In the genomic region with DNA sequence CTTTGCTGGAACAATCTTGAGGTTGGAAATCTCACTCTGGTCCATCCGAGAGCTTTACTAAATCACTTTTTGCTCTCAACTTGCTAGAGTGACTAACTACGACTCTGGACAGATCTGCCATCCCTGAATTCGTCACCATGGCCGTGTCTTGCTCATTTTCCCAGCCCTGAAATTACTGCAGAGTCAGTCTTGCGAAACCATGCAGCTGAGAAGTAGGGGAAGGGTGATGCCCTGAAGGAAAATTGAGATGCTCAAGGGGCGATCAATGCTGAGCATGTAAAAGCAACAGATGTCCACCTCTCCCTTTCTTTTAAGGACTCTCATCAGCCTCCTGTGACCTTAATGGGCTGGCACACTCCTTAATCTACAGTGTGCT, we compare ENCODE assay signal across 13 cellular contexts. TPM values are rescaled to one million over a fixed set of nuclear protein-coding genes. Genes with fewer than 3 reads are reported as not detected.
DNase-seq lines count a peak whose midpoint lies in the region; ATAC-seq and TF ChIP-seq lines count a peak whose summit lies in the region.
"Had no signal": no experiment of that assay in that cellular context is flagged by ENCODE, and none has a peak within 500 bp of the region (broad histone marks: within the 10 kb centered on the region; RNA-seq: fewer than 3 reads in every experiment).

No MANE protein-coding gene starts in this region.

- H3K36me3 Mint-ChIP-seq in mesothelial cell of epicardium = peaks cover 33% of the 10 kb centered on the region

- no peaks in the 10 kb centered on the region for H3K9me3 Mint-ChIP-seq in mesothelial cell of epicardium
- H3K9me3 Mint-ChIP-seq: memory B cell had no signal

- peaks cover 11% of the 10 kb centered on the region; the same call in 1 of the 2 replicates for H4K20me1 ChIP-seq in PC-9 (ENCODE audit: insufficient read depth)

- peak; percentile 76 for ATAC-seq in sciatic nerve
- no peak for ATAC-seq in GM21576 (IDR thresholded peaks at IDR 0.05; ENCODE audit: unreplicated experiment)
- no peak for ATAC-seq in GM21619 (IDR thresholded peaks at IDR 0.05; ENCODE audit: unreplicated experiment)
- no peak for ATAC-seq in activated CD4-positive, CD25-positive, alpha-beta regulatory T cell treated with anti-CD3 and anti-CD28 coated beads, Interleukin-2, amount 50 U/mL, for 24 hours

- intact Hi-C loops in PC-9 (cut with micrococcal nuclease; ENCODE audit: unreplicated experiment) (no loop called here), sciatic nerve (cut with DNase I) (no loop called here)

- H3K9me3 ChIP-seq in PC-9 (ENCODE audit: insufficient read depth, low read depth) = no peaks in the 10 kb centered on the region
- H3K9me3 ChIP-seq: uterus had no signal

- no peaks in the 10 kb centered on the region for H3K79me2 ChIP-seq in PC-9 (ENCODE audit: low read depth)

- peaks cover 13% of the 10 kb centered on the region for H3K4me1 ChIP-seq in PC-9 (replicated peaks; ENCODE audit: insufficient read depth)
- H3K4me1 ChIP-seq: uterus had no signal

- H2AFZ ChIP-seq in PC-9 = no peak overlapping the region

- H3K27ac ChIP-seq in PC-9 = peak overlapping the region; percentile 9; the same call in 1 of the 2 replicates
- H3K27ac ChIP-seq: uterus had no signal

- no peaks in the 10 kb centered on the region for H3K36me3 ChIP-seq in PC-9 (ENCODE audit: low read depth)
- H3K36me3 ChIP-seq: uterus had no signal

- no peak overlapping the region for H3K4me3 Mint-ChIP-seq in mesothelial cell of epicardium
- H3K4me3 Mint-ChIP-seq: memory B cell had no signal

- TF ChIP-seq CTCF in PC-9 (conservative IDR thresholded peaks at IDR 0.05) (no peak), fibroblast of pulmonary artery (IDR thresholded peaks at IDR 0.05; ENCODE audit: low read length, missing control alignments) (no peak), mesothelial cell of epicardium (IDR thresholded peaks at IDR 0.05; ENCODE audit: unreplicated experiment) (no peak)

- H3K4me3 ChIP-seq in PC-9 (no peak overlapping the region), fibroblast of pulmonary artery (replicated peaks; ENCODE audit: low read depth, low read length) (no peak overlapping the region)
- H3K4me3 ChIP-seq: uterus had no signal

- POLR2A ChIA-PET in PC-9 (lab: Charles Lee; ENCODE audit: unreplicated experiment) = no interaction called here

- H3K27me3 ChIP-seq in PC-9 (ENCODE audit: insufficient read depth, low read depth) = no peaks in the 10 kb centered on the region
- H3K27me3 ChIP-seq: uterus had no signal

- CTCF ChIA-PET in PC-9 (lab: Charles Lee) = interaction anchor here (1.0 kb wide), 1 partner anchor 18 kb away, joined by 3 read pairs; the partner anchor contains the start of gene PCTP

- no peak overlapping the region for H3K27ac Mint-ChIP-seq in mesothelial cell of epicardium
- H3K27ac Mint-ChIP-seq: memory B cell had no signal

- peak overlapping the region; percentile 38 for H3K4me2 ChIP-seq in PC-9

- no peaks in the 10 kb centered on the region for H3K27me3 Mint-ChIP-seq in mesothelial cell of epicardium (ENCODE audit: low read depth)
- H3K27me3 Mint-ChIP-seq: memory B cell had no signal

- no TSS peak for BruUV-seq in PC-9 (replicated peaks; lab: Mats Ljungman, UMichigan)

- peak; percentile 69 for DNase-seq in DMS79 treated with DMSO at 0.1 percent for 48 hours (lab: John Stamatoyannopoulos, UW)
- peak in 1 of 2 experiments; percentile 67 for DNase-seq in PC-9
- peak; percentile 80 for DNase-seq in fibroblast of pulmonary artery (ENCODE audit: low read depth)
- no peak for DNase-seq in sciatic nerve (ENCODE audit: low spot score)
- no peak for DNase-seq in mesothelial cell of epicardium (ENCODE audit: low spot score in 2 of 2, unreplicated experiment in 2 of 2)
- DNase-seq: effector memory CD4-positive, alpha-beta T cell; NCI-H1417 treated with DMSO at 0.1 percent for 48 hours; T-helper 2 cell; uterus had no signal

- H3K4me1 Mint-ChIP-seq in mesothelial cell of epicardium = peaks cover 3% of the 10 kb centered on the region
- H3K4me1 Mint-ChIP-seq: memory B cell had no signal

- H3K9me2 ChIP-seq in PC-9 (ENCODE audit: insufficient read depth) = no peaks in the 10 kb centered on the region

- peaks cover 13% of the 10 kb centered on the region; the same call in 1 of the 2 replicates for H3F3A ChIP-seq in PC-9 (ENCODE audit: insufficient read depth, low read depth)

RNA-seq across cellular contexts. Expression of gene PCTP, which starts 18.8 kb away (rescaled TPM):
- total RNA-seq in PC-9 (2021) (16.0 and 17.3 TPM in 2 replicates), sciatic nerve (20.3 TPM), mesothelial cell of epicardium (13.3 to 15.8 TPM (median 13.3 TPM) in 3 replicates)

RNA-seq across cellular contexts. Expression of gene TMEM100, which starts 46.9 kb away (rescaled TPM):
- total RNA-seq in PC-9 (2021) (not detected in 2 replicates), sciatic nerve (13.5 TPM), mesothelial cell of epicardium (4.9 to 5.1 TPM (median 5.0 TPM) in 3 replicates)

Comparison
In these comparisons a context has a peak if more than half of its experiments do, and no peak if none do; other contexts are left out.
1. DNase-seq: peak in DMS79 treated with DMSO at 0.1 percent for 48 hours (single experiment) and fibroblast of pulmonary artery (single experiment); none in sciatic nerve (single experiment) and mesothelial cell of epicardium (0 of 2).